In genomic region chr17:16463341-16464000, GRCh38 we compare ENCODE assay signal across 9 cellular contexts. TPM values are rescaled to one million over a fixed set of nuclear protein-coding genes. Genes with fewer than 3 reads are reported as not detected.
DNase-seq lines count a peak whose midpoint lies in the region; ATAC-seq and TF ChIP-seq lines count a peak whose summit lies in the region.
"Had no signal": no experiment of that assay in that cellular context is flagged by ENCODE, and none has a peak within 500 bp of the region (broad histone marks: within the 10 kb centered on the region; RNA-seq: fewer than 3 reads in every experiment).

No MANE protein-coding gene starts in this region.

- H3K4me3 ChIP-seq in SK-N-SH (ENCODE audit: low read depth in 2 of 2, low read length in 1 of 2) (no peak overlapping the region), foreskin fibroblast (ENCODE audit: low read depth in 1 of 2, low read length in 2 of 2) (no peak overlapping the region), smooth muscle cell (no peak overlapping the region)

- TF ChIP-seq EP300 in SK-N-SH (IDR thresholded peaks at IDR 0.05; ENCODE audit: borderline replicate concordance in 1 of 2, low read depth in 1 of 2, low read length in 1 of 2) = peak in 1 of 2 experiments; percentile 72; a peak in 2 of 4 replicates

- POLR2A ChIA-PET in SK-N-SH (lab: Yijun Ruan, JAX) = interaction anchor here (0.7 to 2.1 kb wide), 3 partner anchors 12 to 25 kb away, joined by 3 to 8 read pairs (median 3); no protein-coding TSS in a partner anchor

- TF ChIP-seq CTCF in SK-N-SH (IDR thresholded peaks at IDR 0.05) (peak; percentile 42), foreskin fibroblast (IDR thresholded peaks at IDR 0.05; ENCODE audit: low read depth, low read length) (peak; percentile 31), smooth muscle cell (IDR thresholded peaks at IDR 0.05; ENCODE audit: borderline replicate concordance, insufficient read depth, poor library complexity, severe bottlenecking) (peak; percentile 18)

- H3K79me2 ChIP-seq in SK-N-SH (ENCODE audit: insufficient read depth) (no peaks in the 10 kb centered on the region), smooth muscle cell (ENCODE audit: low read depth) (no peaks in the 10 kb centered on the region)

- H3K9me3 ChIP-seq in SK-N-SH (no peaks in the 10 kb centered on the region), smooth muscle cell (replicated peaks; ENCODE audit: low read depth) (no peaks in the 10 kb centered on the region)

- peak; percentile 55 for DNase-seq in HPDE6-E6E7 (ENCODE audit: extremely low spot score)
- peak; percentile 95 for DNase-seq in SK-N-SH
- peak; percentile 82 to 95 for DNase-seq in foreskin fibroblast
- no peak for DNase-seq in smooth muscle cell (lab: John Stamatoyannopoulos, UW; ENCODE audit: unreplicated experiment)
- no peak for DNase-seq in HK-2 (ENCODE audit: unreplicated experiment)
- DNase-seq in middle frontal gyrus (ENCODE audit: extremely low spot score, low spot score) = no peak
- DNase-seq in stimulated activated naive CD4-positive, alpha-beta T cell (lab: John Stamatoyannopoulos, UW) = no peak
- DNase-seq: T-helper 1 cell had no signal

- H3K36me3 ChIP-seq in SK-N-SH (replicated peaks in 1 of 2; ENCODE audit: control insufficient read depth in 1 of 2, insufficient read depth in 2 of 2, low read length in 1 of 2) (no peaks in the 10 kb centered on the region), smooth muscle cell (ENCODE audit: low read depth) (no peaks in the 10 kb centered on the region)

- peak; percentile 54 for TF ChIP-seq RAD21 in SK-N-SH (IDR thresholded peaks at IDR 0.05; ENCODE audit: low read length)

- H3K27ac ChIP-seq in SK-N-SH (ENCODE audit: low read depth in 2 of 2, low read length in 1 of 2) (peak overlapping the region in 1 of 2 experiments; percentile 88; a peak in 2 of 4 replicates), smooth muscle cell (ENCODE audit: low read depth) (no peak overlapping the region)

- H3K9ac ChIP-seq in SK-N-SH (no peak overlapping the region), smooth muscle cell (ENCODE audit: low read depth) (no peak overlapping the region)

- H2AFZ ChIP-seq in SK-N-SH (ENCODE audit: low read depth) (no peak overlapping the region), smooth muscle cell (ENCODE audit: low read depth) (no peak overlapping the region)

- H3F3A ChIP-seq in SK-N-SH (replicated peaks; ENCODE audit: insufficient read depth) = no peaks in the 10 kb centered on the region
- H3F3A ChIP-seq in smooth muscle cell (ENCODE audit: low read depth) = no peaks in the 10 kb centered on the region

- H3K4me1 ChIP-seq in SK-N-SH (ENCODE audit: control insufficient read depth in 1 of 2, insufficient read depth in 2 of 2, low read depth in 1 of 2, low read length in 1 of 2) = peaks cover 0 to 38% of the 10 kb centered on the region in 2 experiments; a peak in 1 of 4 replicates
- peaks cover 7% of the 10 kb centered on the region for H3K4me1 ChIP-seq in smooth muscle cell (ENCODE audit: low read depth)

- ATAC-seq in HG03520 (IDR thresholded peaks at IDR 0.05; ENCODE audit: unreplicated experiment) = no peak

- H3K4me2 ChIP-seq in SK-N-SH (no peak overlapping the region), smooth muscle cell (peak overlapping the region; percentile 33)

- H4K20me1 ChIP-seq in SK-N-SH (ENCODE audit: insufficient read depth) = no peaks in the 10 kb centered on the region
- H4K20me1 ChIP-seq in smooth muscle cell (ENCODE audit: low read depth) = no peaks in the 10 kb centered on the region

- WGBS in SK-N-SH (ENCODE audit: low lambda C conversion rate) = 41% methylated on average over 10 of the region's 10 CpGs
- WGBS in smooth muscle cell (ENCODE audit: low lambda C conversion rate) = 53% methylated on average over 8 of the region's 10 CpGs

- CTCF ChIA-PET in SK-N-SH (lab: Yijun Ruan, JAX) = interaction anchor here (0.6 to 33.7 kb wide), 15 partner anchors 9 to 121 kb away, joined by 3 to 746 read pairs (median 5); no protein-coding TSS in a partner anchor

- H3K27me3 ChIP-seq in SK-N-SH (ENCODE audit: insufficient read depth) = no peaks in the 10 kb centered on the region
- no peaks in the 10 kb centered on the region for H3K27me3 ChIP-seq in smooth muscle cell (ENCODE audit: low read depth)

- H3K9me2 ChIP-seq in SK-N-SH = no peaks in the 10 kb centered on the region

TF ChIP-seq in SK-N-SH, 30 proteins besides CTCF, POLR2A, EP300 and RAD21 (continues in another document):
- TF ChIP-seq JUND (IDR thresholded peaks at IDR 0.05) (no peak), PBX3 (IDR thresholded peaks at IDR 0.05) (no peak), FOXJ3 (CRISPR knock-in tag; IDR thresholded peaks at IDR 0.05) (peak; percentile 78), RCOR1 (IDR thresholded peaks at IDR 0.05; ENCODE audit: low read length) (peak; percentile 90; the same call in 1 of the 2 replicates), SIN3A (IDR thresholded peaks at IDR 0.05; ENCODE audit: borderline replicate concordance, low read depth, low read length) (peak; percentile 39; the same call in 1 of the 2 replicates), ELF1 (IDR thresholded peaks at IDR 0.05) (no peak), NFIC (IDR thresholded peaks at IDR 0.05; ENCODE audit: borderline replicate concordance) (no peak), RFX5 (IDR thresholded peaks at IDR 0.05; ENCODE audit: low read length) (no peak), IRF3 (IDR thresholded peaks at IDR 0.05; ENCODE audit: low read depth, low read length) (no peak), CHD2 (IDR thresholded peaks at IDR 0.05; ENCODE audit: low read length, partially characterized antibody) (peak; percentile 92), FOSL2 (IDR thresholded peaks at IDR 0.05; ENCODE audit: borderline replicate concordance, low read depth) (no peak), GATA2 (CRISPR knock-in tag; IDR thresholded peaks at IDR 0.05) (peak; percentile 80), RXRA (IDR thresholded peaks at IDR 0.05; ENCODE audit: borderline replicate concordance, low read depth) (no peak), FOXM1 (IDR thresholded peaks at IDR 0.05; ENCODE audit: low read depth) (no peak), MXI1 (IDR thresholded peaks at IDR 0.05; ENCODE audit: low read depth, low read length) (peak; percentile 57; the same call in 1 of the 2 replicates), EZH2phosphoT487 (IDR thresholded peaks at IDR 0.05; ENCODE audit: borderline replicate concordance, low read depth) (no peak)
- TF ChIP-seq, protein P1, sequence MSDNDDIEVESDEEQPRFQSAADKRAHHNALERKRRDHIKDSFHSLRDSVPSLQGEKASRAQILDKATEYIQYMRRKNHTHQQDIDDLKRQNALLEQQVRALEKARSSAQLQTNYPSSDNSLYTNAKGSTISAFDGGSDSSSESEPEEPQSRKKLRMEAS (IDR thresholded peaks at IDR 0.05; ENCODE audit: low read depth) = 0 out of 2 replicates have a peak, but pooled peaks have one; percentile 22

RNA-seq across cellular contexts. Expression of gene LRRC75A, which starts 28.5 kb away (rescaled TPM):
- 1.2 and 1.3 TPM in 2 replicates for polyA plus RNA-seq in SK-N-SH (2012; rRNA removed)
- polyA plus RNA-seq in SK-N-SH (2012; cell fraction: cytosol; rRNA removed) = 0.60 and 0.71 TPM in 2 replicates
- 1.8 and 2.0 TPM in 2 replicates for polyA plus RNA-seq in SK-N-SH (2012; cell fraction: nucleus; rRNA removed)
- total RNA-seq in smooth muscle cell = 0.76 and 2.7 TPM in 2 replicates
- 0.70 and 2.2 TPM in 2 replicates for polyA plus RNA-seq in smooth muscle cell

RNA-seq across cellular contexts. Expression of gene TRPV2, which starts 48.1 kb away (rescaled TPM):
- polyA plus RNA-seq in SK-N-SH (2012; rRNA removed) = 10.5 and 11.0 TPM in 2 replicates
- 4.3 and 5.9 TPM in 2 replicates for polyA plus RNA-seq in SK-N-SH (2012; cell fraction: cytosol; rRNA removed)
- polyA plus RNA-seq in SK-N-SH (2012; cell fraction: nucleus; rRNA removed) = 10.6 and 16.4 TPM in 2 replicates
- total RNA-seq in smooth muscle cell = 51.4 and 58.0 TPM in 2 replicates
- 65.6 and 92.9 TPM in 2 replicates for polyA plus RNA-seq in smooth muscle cell

Comparison
In these comparisons a context has a peak if more than half of its experiments do, and no peak if none do; other contexts are left out.
1. DNase-seq: peak in HPDE6-E6E7 (single experiment), SK-N-SH (single experiment) and foreskin fibroblast (2 of 2); none in smooth muscle cell (single experiment), HK-2 (single experiment), middle frontal gyrus (single experiment) and stimulated activated naive CD4-positive, alpha-beta T cell (0 of 6).
2. Peak in every context shown above with its lines, with median percentiles within 50 percentile points of each other: CTCF ChIP-seq.